In genomic region chr12:115813256-115813655, GRCh38 we compare ENCODE assay signal across 34 cellular contexts.
"Had no signal": no experiment of that assay in that cellular context is flagged by ENCODE, and none has a peak within 500 bp of the region (broad histone marks: within the 10 kb centered on the region; RNA-seq: fewer than 3 reads in every experiment).

No MANE protein-coding gene starts in this region.

- H3K36me3 ChIP-seq: adrenal gland, esophagus muscularis mucosa, gastrocnemius medialis, heart left ventricle, WERI-Rb-1 had no signal

- H3K4me3 Mint-ChIP-seq: activated B cell treated with CpG ODN at 0.5 μM for 24 hours; activated CD4-positive, alpha-beta memory T cell treated with anti-CD3 and anti-CD28 coated beads for 36 hours; activated CD4-positive, alpha-beta T cell treated with anti-CD3 and anti-CD28 coated beads for 36 hours; activated CD4-positive, alpha-beta T cell treated with anti-CD3 and anti-CD28 coated beads, Interleukin-2, amount 10 ng/mL, durations not matched to agents 24 days and 14 days; activated CD8-positive, alpha-beta memory T cell treated with anti-CD3 and anti-CD28 coated beads, Interleukin-2, amount 10 ng/mL, durations not matched to agents 7 days and 5 days; activated CD8-positive, alpha-beta T cell treated with anti-CD3 and anti-CD28 coated beads, Interleukin-2, amount 10 ng/mL, durations not matched to agents 7 days and 5 days; activated naive CD4-positive, alpha-beta T cell treated with anti-CD3 and anti-CD28 coated beads for 36 hours; activated naive CD4-positive, alpha-beta T cell treated with anti-CD3 and anti-CD28 coated beads, Interleukin-2, amount 50 U/mL, for 24 hours; activated naive CD8-positive, alpha-beta T cell treated with anti-CD3 and anti-CD28 coated beads for 36 hours; activated naive CD8-positive, alpha-beta T cell treated with anti-CD3 and anti-CD28 coated beads, Interleukin-2, amount 50 U/mL, for 24 hours; activated T-helper 1 cell treated with anti-CD3 and anti-CD28 coated beads, Interleukin-12 subunit alpha, Interleukin-12 subunit beta, Interleukin-2, Interleukin-4 antibody, amounts not matched to agents 30 ng/mL and 10 ng/mL and 1 ng/mL, durations not matched to agents 14 hours and 24 hours and 36 hours; effector memory CD8-positive, alpha-beta T cell; T-helper 1 cell treated with Interleukin-12 subunit alpha and Interleukin-12 subunit beta and Interleukin-4 antibody, amounts not matched to agents 30 μg/mL and 1 μg/mL, for 36 hours had no signal

- H3K36me3 Mint-ChIP-seq: activated CD4-positive, alpha-beta memory T cell treated with anti-CD3 and anti-CD28 coated beads for 36 hours; activated CD8-positive, alpha-beta memory T cell treated with anti-CD3 and anti-CD28 coated beads, Interleukin-2, amount 10 ng/mL, durations not matched to agents 7 days and 5 days; activated naive CD8-positive, alpha-beta T cell treated with anti-CD3 and anti-CD28 coated beads for 36 hours had no signal

- H3K27ac Mint-ChIP-seq: activated B cell treated with CpG ODN at 0.5 μM for 24 hours; activated CD4-positive, alpha-beta memory T cell treated with anti-CD3 and anti-CD28 coated beads for 36 hours; activated CD4-positive, alpha-beta T cell treated with anti-CD3 and anti-CD28 coated beads for 36 hours; activated CD4-positive, alpha-beta T cell treated with anti-CD3 and anti-CD28 coated beads, Interleukin-2, amount 10 ng/mL, durations not matched to agents 24 days and 14 days; activated CD8-positive, alpha-beta memory T cell treated with anti-CD3 and anti-CD28 coated beads, Interleukin-2, amount 10 ng/mL, durations not matched to agents 7 days and 5 days; activated CD8-positive, alpha-beta T cell treated with anti-CD3 and anti-CD28 coated beads, Interleukin-2, amount 10 ng/mL, durations not matched to agents 7 days and 5 days; activated naive CD4-positive, alpha-beta T cell treated with anti-CD3 and anti-CD28 coated beads for 36 hours; activated naive CD4-positive, alpha-beta T cell treated with anti-CD3 and anti-CD28 coated beads, Interleukin-2, amount 50 U/mL, for 24 hours; activated naive CD8-positive, alpha-beta T cell treated with anti-CD3 and anti-CD28 coated beads for 36 hours; activated naive CD8-positive, alpha-beta T cell treated with anti-CD3 and anti-CD28 coated beads, Interleukin-2, amount 50 U/mL, for 24 hours; activated T-helper 1 cell treated with anti-CD3 and anti-CD28 coated beads, Interleukin-12 subunit alpha, Interleukin-12 subunit beta, Interleukin-2, Interleukin-4 antibody, amounts not matched to agents 30 ng/mL and 10 ng/mL and 1 ng/mL, durations not matched to agents 14 hours and 24 hours and 36 hours; activated T-helper 2 cell treated with anti-CD3 and anti-CD28 coated beads, Interferon-gamma antibody, Interleukin-2, Interleukin-4, amounts not matched to agents 10 μg/mL and 5 μg/mL and 100 μg/mL, durations not matched to agents 14 hours and 24 hours and 36 hours; effector memory CD8-positive, alpha-beta T cell; T-helper 1 cell treated with Interleukin-12 subunit alpha and Interleukin-12 subunit beta and Interleukin-4 antibody, amounts not matched to agents 30 μg/mL and 1 μg/mL, for 36 hours had no signal

- H3K4me3 ChIP-seq: adrenal gland, body of pancreas, esophagus muscularis mucosa, gastrocnemius medialis, heart left ventricle had no signal

- DNase-seq: activated B cell treated with CpG ODN at 0.5 μM for 24 hours; activated CD4-positive, alpha-beta memory T cell treated with anti-CD3 and anti-CD28 coated beads for 36 hours; activated CD4-positive, alpha-beta T cell treated with anti-CD3 and anti-CD28 coated beads for 36 hours; activated CD4-positive, alpha-beta T cell treated with anti-CD3 and anti-CD28 coated beads, Interleukin-2, amount 10 ng/mL, durations not matched to agents 24 days and 14 days; activated CD4-positive, CD25-positive, alpha-beta regulatory T cell treated with anti-CD3 and anti-CD28 coated beads, Interleukin-2, amount 50 U/mL, for 72 hours; activated CD8-positive, alpha-beta memory T cell treated with anti-CD3 and anti-CD28 coated beads, Interleukin-2, amount 10 ng/mL, durations not matched to agents 7 days and 5 days; activated CD8-positive, alpha-beta memory T cell treated with anti-CD3 and anti-CD28 coated beads, Interleukin-2, amount 50 U/mL, for 4 hours; activated CD8-positive, alpha-beta T cell treated with anti-CD3 and anti-CD28 coated beads, Interleukin-2, amount 10 ng/mL, durations not matched to agents 7 days and 5 days; activated effector memory CD4-positive, alpha-beta T cell treated with anti-CD3 and anti-CD28 coated beads, Interleukin-2, amount 50 U/mL, for 16 hours; activated naive CD4-positive, alpha-beta T cell treated with anti-CD3 and anti-CD28 coated beads for 36 hours; activated naive CD8-positive, alpha-beta T cell treated with anti-CD3 and anti-CD28 coated beads for 36 hours; activated naive CD8-positive, alpha-beta T cell treated with anti-CD3 and anti-CD28 coated beads, Interleukin-2, amount 50 U/mL, for 24 hours; activated T-cell treated with anti-CD3 and anti-CD28 coated beads, Interleukin-2, amount 50 U/mL, for 1 hour; activated T-cell treated with anti-CD3 and anti-CD28 coated beads, Interleukin-2, amount 50 U/mL, for 48 hours; adrenal gland; amygdala; aorta; body of pancreas; cortex of kidney; dermis blood vessel endothelial cell; effector CD4-positive, alpha-beta T cell; effector memory CD8-positive, alpha-beta T cell; erythroblast; foreskin keratinocyte; gastrocnemius medialis; glutamatergic neuron; heart left ventricle; T-helper 9 cell; WERI-Rb-1 had no signal

- H3K27me3 Mint-ChIP-seq: activated CD4-positive, alpha-beta T cell treated with anti-CD3 and anti-CD28 coated beads, Interleukin-2, amount 10 ng/mL, durations not matched to agents 24 days and 14 days; activated CD8-positive, alpha-beta memory T cell treated with anti-CD3 and anti-CD28 coated beads, Interleukin-2, amount 10 ng/mL, durations not matched to agents 7 days and 5 days had no signal

- H3K4me1 Mint-ChIP-seq: activated B cell treated with CpG ODN at 0.5 μM for 24 hours; activated CD4-positive, alpha-beta T cell treated with anti-CD3 and anti-CD28 coated beads for 36 hours; activated CD4-positive, alpha-beta T cell treated with anti-CD3 and anti-CD28 coated beads, Interleukin-2, amount 10 ng/mL, durations not matched to agents 24 days and 14 days; activated CD8-positive, alpha-beta memory T cell treated with anti-CD3 and anti-CD28 coated beads, Interleukin-2, amount 10 ng/mL, durations not matched to agents 7 days and 5 days; activated naive CD4-positive, alpha-beta T cell treated with anti-CD3 and anti-CD28 coated beads, Interleukin-2, amount 50 U/mL, for 24 hours; activated naive CD8-positive, alpha-beta T cell treated with anti-CD3 and anti-CD28 coated beads for 36 hours; activated naive CD8-positive, alpha-beta T cell treated with anti-CD3 and anti-CD28 coated beads, Interleukin-2, amount 50 U/mL, for 24 hours had no signal

- H3K27me3 ChIP-seq: adrenal gland, body of pancreas, foreskin keratinocyte had no signal

- ATAC-seq: activated CD4-positive, alpha-beta T cell treated with anti-CD3 and anti-CD28 coated beads for 36 hours; activated CD8-positive, alpha-beta memory T cell treated with anti-CD3 and anti-CD28 coated beads, Interleukin-2, amount 10 ng/mL, durations not matched to agents 7 days and 5 days; activated CD8-positive, alpha-beta T cell treated with anti-CD3 and anti-CD28 coated beads, Interleukin-2, amount 10 ng/mL, durations not matched to agents 7 days and 5 days; activated naive CD8-positive, alpha-beta T cell treated with anti-CD3 and anti-CD28 coated beads, Interleukin-2, amount 50 U/mL, for 24 hours; body of pancreas; effector memory CD8-positive, alpha-beta T cell; foreskin keratinocyte; gastrocnemius medialis; heart left ventricle had no signal

- H3K9me3 ChIP-seq: adrenal gland, body of pancreas, gastrocnemius medialis had no signal

- H3K4me1 ChIP-seq: adrenal gland, body of pancreas, esophagus muscularis mucosa, foreskin keratinocyte, gastrocnemius medialis, heart left ventricle had no signal

- H3K27ac ChIP-seq: body of pancreas, esophagus muscularis mucosa, foreskin keratinocyte, gastrocnemius medialis, heart left ventricle, WERI-Rb-1 had no signal
